Comparison of ENCODE assay signal across 1 cellular context in the genomic region with DNA sequence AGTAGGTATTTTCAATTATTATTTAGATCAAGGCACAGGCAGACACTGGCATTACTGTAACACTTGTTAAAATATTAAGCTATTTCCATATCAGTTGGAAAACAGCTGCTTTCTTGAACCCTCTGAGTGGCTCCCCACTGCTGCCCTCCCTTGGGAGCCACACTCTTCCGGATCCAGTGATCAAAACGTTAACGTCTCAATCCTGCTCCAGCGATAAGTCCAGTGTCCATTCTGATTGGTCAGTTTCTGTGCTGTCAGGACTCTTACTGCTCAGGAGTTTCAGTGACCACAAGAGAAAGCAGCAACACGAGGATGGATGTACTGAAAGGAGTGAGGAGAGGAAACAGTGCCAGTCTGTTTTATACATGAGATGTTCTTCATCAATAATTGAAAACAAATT.
TF ChIP-seq lines count a peak whose summit lies in the region.

No MANE protein-coding gene starts in this region.

TF ChIP-seq in K562, 482 proteins besides CTCF, POLR2A, EP300 and RAD21:
- no peak for TF ChIP-seq HNRNPK (IDR thresholded peaks at IDR 0.05; ENCODE audit: low read depth, low read length, poor library complexity, severe bottlenecking)
- TF ChIP-seq ZNF3 (CRISPR knock-in tag; IDR thresholded peaks at IDR 0.05), result no peak
- peak; percentile 22; the same call in 1 of the 2 replicates for TF ChIP-seq ARID1B (IDR thresholded peaks at IDR 0.05)
- peak; percentile 41; the same call in 1 of the 2 replicates for TF ChIP-seq GATA2 (CRISPR knock-in tag; IDR thresholded peaks at IDR 0.05)
- TF ChIP-seq, protein P1, sequence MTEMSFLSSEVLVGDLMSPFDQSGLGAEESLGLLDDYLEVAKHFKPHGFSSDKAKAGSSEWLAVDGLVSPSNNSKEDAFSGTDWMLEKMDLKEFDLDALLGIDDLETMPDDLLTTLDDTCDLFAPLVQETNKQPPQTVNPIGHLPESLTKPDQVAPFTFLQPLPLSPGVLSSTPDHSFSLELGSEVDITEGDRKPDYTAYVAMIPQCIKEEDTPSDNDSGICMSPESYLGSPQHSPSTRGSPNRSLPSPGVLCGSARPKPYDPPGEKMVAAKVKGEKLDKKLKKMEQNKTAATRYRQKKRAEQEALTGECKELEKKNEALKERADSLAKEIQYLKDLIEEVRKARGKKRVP (CRISPR knock-in tag; IDR thresholded peaks at IDR 0.05), result no peak
- TF ChIP-seq MED1 (CRISPR knock-in tag; IDR thresholded peaks at IDR 0.05; ENCODE audit: borderline replicate concordance), result no peak
- peak; percentile 7 for TF ChIP-seq NFYB (IDR thresholded peaks at IDR 0.05; ENCODE audit: extremely low read depth, insufficient read length)
- TF ChIP-seq TAL1 (IDR thresholded peaks at IDR 0.05), result peak; percentile 25; the same call in 1 of the 2 replicates
- no peak for TF ChIP-seq RBM14 (IDR thresholded peaks at IDR 0.05; ENCODE audit: borderline replicate concordance, insufficient read depth, low read depth, low read length)
- TF ChIP-seq TCF3 (CRISPR knock-in tag; IDR thresholded peaks at IDR 0.05), result peak; percentile 51
- no peak for TF ChIP-seq C11orf30 (IDR thresholded peaks at IDR 0.05; ENCODE audit: low read depth)
- peak; percentile 50 for TF ChIP-seq CBFA2T3 (IDR thresholded peaks at IDR 0.05)
